Comparison of ENCODE assay signal across 20 cellular contexts in the genomic region with DNA sequence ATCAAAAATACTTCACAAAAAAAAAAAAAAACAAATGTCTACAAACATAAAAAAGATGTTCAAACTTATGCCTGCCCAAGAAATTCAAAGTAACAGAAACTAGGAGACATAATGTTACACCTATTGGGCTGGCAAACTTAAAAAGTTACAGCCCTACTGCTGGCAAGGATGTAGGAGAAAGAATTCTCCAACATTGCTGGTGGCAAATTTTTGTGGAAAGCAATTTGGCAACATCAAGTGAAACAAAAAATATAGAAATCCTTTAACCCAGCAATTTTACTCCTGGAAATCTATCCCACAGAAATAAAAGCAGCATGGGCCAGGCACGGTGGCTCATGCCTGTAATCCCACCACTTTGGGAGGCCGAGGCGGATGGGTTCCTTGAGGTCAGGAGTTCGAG.
"Had no signal": no experiment of that assay in that cellular context is flagged by ENCODE, and none has a peak within 500 bp of the region (broad histone marks: within the 10 kb centered on the region; RNA-seq: fewer than 3 reads in every experiment).

No MANE protein-coding gene starts in this region.

- DNase-seq: activated CD4-positive, alpha-beta T cell treated with anti-CD3 and anti-CD28 coated beads for 48 hours; activated CD4-positive, CD25-positive, alpha-beta regulatory T cell; activated CD8-positive, alpha-beta T cell treated with anti-CD3 and anti-CD28 coated beads for 36 hours; activated naive CD4-positive, alpha-beta T cell treated with anti-CD3 and anti-CD28 coated beads, Interleukin-2, amount 10 ng/mL, durations not matched to agents 7 days and 5 days; activated T-cell treated with anti-CD3 and anti-CD28 coated beads, Interleukin-2, amount 50 U/mL, for 1 hour; dorsolateral prefrontal cortex; kidney; midbrain; posterior cingulate gyrus; stimulated activated CD4-positive, alpha-beta T cell treated with anti-CD3 and anti-CD28 coated beads, Interleukin-12 subunit alpha, Interleukin-12 subunit beta, amount 100 ng/mL, for 4 hours; stimulated activated CD4-positive, alpha-beta T cell treated with anti-CD3 and anti-CD28 coated beads, Interleukin-1b, Interleukin-23, amount 100 ng/mL, for 48 hours; stimulated activated naive CD4-positive, alpha-beta T cell treated with Interleukin-2 at 50 U/mL for 16 hours; T1000; thyroid gland had no signal

- H3K4me3 Mint-ChIP-seq: activated CD8-positive, alpha-beta T cell treated with anti-CD3 and anti-CD28 coated beads for 36 hours; activated naive CD4-positive, alpha-beta T cell treated with anti-CD3 and anti-CD28 coated beads, Interleukin-2, amount 10 ng/mL, durations not matched to agents 7 days and 5 days; nephron had no signal

- H3K27me3 Mint-ChIP-seq: activated CD8-positive, alpha-beta T cell treated with anti-CD3 and anti-CD28 coated beads for 36 hours; activated naive CD4-positive, alpha-beta T cell treated with anti-CD3 and anti-CD28 coated beads, Interleukin-2, amount 10 ng/mL, durations not matched to agents 7 days and 5 days had no signal

- H3K4me3 ChIP-seq: ascending aorta, cardiac muscle cell, dorsolateral prefrontal cortex, right atrium auricular region, thyroid gland had no signal

- H3K36me3 ChIP-seq: ascending aorta, cardiac muscle cell, right atrium auricular region, thyroid gland had no signal

- ATAC-seq: activated CD8-positive, alpha-beta T cell treated with anti-CD3 and anti-CD28 coated beads for 36 hours; left lobe of liver had no signal

- H3K9me3 ChIP-seq: ascending aorta, right atrium auricular region, thyroid gland had no signal

- H3K4me1 Mint-ChIP-seq: activated naive CD4-positive, alpha-beta T cell treated with anti-CD3 and anti-CD28 coated beads, Interleukin-2, amount 10 ng/mL, durations not matched to agents 7 days and 5 days; nephron had no signal

- H3K27ac Mint-ChIP-seq: activated CD8-positive, alpha-beta T cell treated with anti-CD3 and anti-CD28 coated beads for 36 hours; activated naive CD4-positive, alpha-beta T cell treated with anti-CD3 and anti-CD28 coated beads, Interleukin-2, amount 10 ng/mL, durations not matched to agents 7 days and 5 days; activated T-helper 2 cell treated with anti-CD3 and anti-CD28 coated beads, Interferon-gamma antibody, Interleukin-2, Interleukin-4, amounts not matched to agents 10 μg/mL and 5 μg/mL and 100 μg/mL, durations not matched to agents 14 hours and 24 hours and 36 hours; nephron had no signal

- H3K27me3 ChIP-seq: ascending aorta, cardiac muscle cell, dorsolateral prefrontal cortex, right atrium auricular region, thyroid gland had no signal

- H3K9me3 Mint-ChIP-seq: activated naive CD4-positive, alpha-beta T cell treated with anti-CD3 and anti-CD28 coated beads, Interleukin-2, amount 10 ng/mL, durations not matched to agents 7 days and 5 days had no signal
